18 cellular contexts compared by ENCODE assay signal in the genomic region with DNA sequence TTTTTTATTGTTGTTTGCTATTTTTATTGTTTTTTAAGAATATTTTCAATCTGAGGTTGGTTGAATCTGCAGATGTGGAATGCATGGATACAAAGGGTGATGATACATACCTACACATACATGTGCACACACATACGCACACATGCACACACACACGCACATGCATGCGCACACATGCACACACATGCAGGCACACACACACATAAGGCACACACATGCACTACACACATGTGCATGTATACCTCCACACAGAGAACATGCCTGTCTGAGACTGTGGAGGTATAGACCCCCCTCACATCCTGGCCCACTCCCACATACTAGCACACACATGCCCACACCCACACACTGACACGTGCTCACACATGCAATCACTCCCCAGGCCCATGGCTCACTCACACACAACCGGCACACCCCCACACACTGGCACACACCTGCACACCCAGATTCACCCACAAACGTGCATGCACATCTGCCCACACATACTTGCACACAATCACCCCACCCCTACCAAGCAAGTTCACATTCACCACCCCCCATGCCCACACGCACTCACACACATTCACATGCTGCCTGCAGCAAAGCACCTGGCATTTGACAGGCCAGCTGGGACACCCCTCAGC.
DNase-seq lines count a peak whose midpoint lies in the region; ATAC-seq, FAIRE-seq and TF ChIP-seq lines count a peak whose summit lies in the region.
"Had no signal": no experiment of that assay in that cellular context is flagged by ENCODE, and none has a peak within 500 bp of the region (broad histone marks: within the 10 kb centered on the region; RNA-seq: fewer than 3 reads in every experiment).

No MANE protein-coding gene starts in this region.

- H3K27me3 ChIP-seq in HepG2 (ENCODE audit: control insufficient read depth in 1 of 2, insufficient read depth in 2 of 2, low read length in 2 of 2) = peaks cover 6 to 22% of the 10 kb centered on the region in 2 experiments; a peak in 3 of 5 replicates
- no peaks in the 10 kb centered on the region for H3K27me3 ChIP-seq in right lobe of liver
- H3K27me3 ChIP-seq in bronchial epithelial cell (ENCODE audit: control insufficient read depth, insufficient read depth, low read length) = peaks cover 8% of the 10 kb centered on the region
- H3K27me3 ChIP-seq in neuronal stem cell (ENCODE audit: control insufficient read depth in 3 of 3, insufficient read depth in 3 of 3, low read depth in 1 of 3, low read length in 3 of 3) = peaks cover 0 to 5% (median 0%) of the 10 kb centered on the region in 3 experiments

- peak overlapping the region; percentile 31 for H3K18ac ChIP-seq in neuronal stem cell (ENCODE audit: low read length)

- TF ChIP-seq POLR2A in HepG2 (IDR thresholded peaks at IDR 0.05; ENCODE audit: insufficient read depth in 1 of 2, low read depth in 2 of 2, low read length in 2 of 2) (no peak), right lobe of liver (IDR thresholded peaks at IDR 0.05) (no peak)

- H2AFZ ChIP-seq in HepG2 (ENCODE audit: low read length) (no peak overlapping the region), neuronal stem cell (ENCODE audit: low read length) (no peak overlapping the region)

- peak overlapping the region; percentile 47 for H3K14ac ChIP-seq in neuronal stem cell (ENCODE audit: low read length)

- peak overlapping the region; percentile 45 for H3K23ac ChIP-seq in neuronal stem cell (ENCODE audit: low read depth, low read length, poor library complexity)

- DNase-seq in HepG2 (ENCODE audit: low spot score) (no peak), right lobe of liver (no peak), bronchial epithelial cell (ENCODE audit: low read depth) (no peak), neuronal stem cell (ENCODE audit: low spot score) (no peak), D341Med (ENCODE audit: low spot score) (no peak), DMS53 treated with DMSO at 0.1 percent for 48 hours (lab: John Stamatoyannopoulos, UW; ENCODE audit: unreplicated experiment) (no peak)
- DNase-seq in effector CD8-positive, alpha-beta T cell (lab: John Stamatoyannopoulos, UW) = no peak
- DNase-seq: CD4-positive, CD25-positive, alpha-beta regulatory T cell; DND-41; H9; KG1; NCI-H2029; NCI-H345; NCI-H82; SJCRH30 had no signal

- H3K4me3 ChIP-seq in HepG2 (replicated peaks in 1 of 3; ENCODE audit: insufficient read depth in 1 of 3, low read depth in 2 of 3, low read length in 3 of 3) (no peak overlapping the region), right lobe of liver (no peak overlapping the region), bronchial epithelial cell (ENCODE audit: low read depth, low read length) (no peak overlapping the region), neuronal stem cell (ENCODE audit: low read length in 2 of 2) (peak overlapping the region in 1 of 2 donors; percentile 72)
- H3K4me3 ChIP-seq: SJCRH30 had no signal

- no peak overlapping the region for H2BK12ac ChIP-seq in neuronal stem cell (ENCODE audit: low read length)

- H3K27ac ChIP-seq in HepG2 (ENCODE audit: extremely low read length, insufficient read depth, low read length) (no peak overlapping the region), right lobe of liver (no peak overlapping the region), neuronal stem cell (replicated peaks; ENCODE audit: low read length) (no peak overlapping the region)
- H3K27ac ChIP-seq: SJCRH30 had no signal

- H2AK5ac ChIP-seq in neuronal stem cell (ENCODE audit: low read depth, low read length) = peak overlapping the region; percentile 4

- intact Hi-C loops in HepG2 (cut with micrococcal nuclease; ENCODE audit: unreplicated experiment) = no loop called here
- intact Hi-C loops in right lobe of liver (cut with DNase I) = no loop called here

- H2BK5ac ChIP-seq in neuronal stem cell (ENCODE audit: low read length) = no peak overlapping the region

- H3K36me3 ChIP-seq in HepG2 (replicated peaks in 1 of 2; ENCODE audit: control insufficient read depth in 1 of 2, insufficient read depth in 2 of 2, low read length in 2 of 2) (no peaks in the 10 kb centered on the region), right lobe of liver (no peaks in the 10 kb centered on the region), bronchial epithelial cell (ENCODE audit: control insufficient read depth, insufficient read depth, low read length) (no peaks in the 10 kb centered on the region), neuronal stem cell (replicated peaks in 1 of 2; ENCODE audit: control insufficient read depth in 2 of 2, insufficient read depth in 2 of 2, low read length in 2 of 2) (no peaks in the 10 kb centered on the region)
- H3K36me3 ChIP-seq: SJCRH30 had no signal

- H4K20me1 ChIP-seq in HepG2 (ENCODE audit: insufficient read depth, low read length) = no peaks in the 10 kb centered on the region

- no peak for ATAC-seq in HepG2
- no peak for ATAC-seq in right lobe of liver
- ATAC-seq: Panc1 had no signal

- peak overlapping the region; percentile 49 for H2BK120ac ChIP-seq in neuronal stem cell (ENCODE audit: low read depth, low read length)

- BruUV-seq in HepG2 (replicated peaks; lab: Mats Ljungman, UMichigan) = no TSS peak

- H4K91ac ChIP-seq in neuronal stem cell (ENCODE audit: low read depth, low read length, poor library complexity) = no peak overlapping the region

- in situ Hi-C loops in HepG2 (cut with HindIII; ENCODE audit: extremely low pct_ligation_motif_present, low pct_unique_long_range_greater_than_20kb) = no loop called here

- H3K79me1 ChIP-seq in neuronal stem cell (ENCODE audit: low read depth, low read length) = peaks cover 4% of the 10 kb centered on the region

- POLR2A ChIA-PET in HepG2 (lab: Yijun Ruan, JAX) = no interaction called here

- peak overlapping the region; percentile 54 for H3K4ac ChIP-seq in neuronal stem cell (ENCODE audit: low read length)

- no peak overlapping the region for H4K8ac ChIP-seq in neuronal stem cell (ENCODE audit: low read depth, low read length)

- CTCF ChIA-PET in HepG2 (lab: Yijun Ruan, JAX; ENCODE audit: low intra/inter-chr PET ratio, low total read pairs) = no interaction called here

- H3K4me2 ChIP-seq in HepG2 (ENCODE audit: low read depth, low read length) (no peak overlapping the region), neuronal stem cell (ENCODE audit: insufficient read depth, low read length, poor library complexity, severe bottlenecking) (no peak overlapping the region)

- TF ChIP-seq RAD21 in HepG2 (CRISPR knock-in tag; IDR thresholded peaks at IDR 0.05) = no peak

- peak overlapping the region; percentile 56 for H2BK15ac ChIP-seq in neuronal stem cell (ENCODE audit: low read length)

- no peak for TF ChIP-seq CTCF in HepG2 (CRISPR knock-in tag; IDR thresholded peaks at IDR 0.05)
- TF ChIP-seq CTCF in right lobe of liver (IDR thresholded peaks at IDR 0.05) = no peak
- no peak for TF ChIP-seq CTCF in bronchial epithelial cell (IDR thresholded peaks at IDR 0.05; ENCODE audit: insufficient read depth, low read length, severe bottlenecking)

- peaks cover 33% of the 10 kb centered on the region for H3K4me1 ChIP-seq in HepG2 (ENCODE audit: insufficient read depth, low read length)
- H3K4me1 ChIP-seq in right lobe of liver = no peaks in the 10 kb centered on the region
- peaks cover 7% of the 10 kb centered on the region in 2 donors for H3K4me1 ChIP-seq in neuronal stem cell (ENCODE audit: control insufficient read depth in 2 of 2, insufficient read depth in 1 of 2, low read depth in 1 of 2, low read length in 2 of 2)

- 52% methylated on average over 7 of the region's 7 CpGs for WGBS in HepG2 (ENCODE audit: low lambda C conversion rate)
- 70% methylated on average over 5 of the region's 7 CpGs for WGBS in right lobe of liver (ENCODE audit: insufficient coverage, low coverage, low lambda C conversion rate, missing lambda C conversion rate)
- no CpG with 5 or more reads among the region's 7 CpGs for WGBS in neuronal stem cell (ENCODE audit: extremely low coverage in 2 of 2, insufficient read length in 2 of 2, insufficient replicate concordance in 1 of 2), 2 donors

- H3K9me3 ChIP-seq in HepG2 (ENCODE audit: low read length) = no peaks in the 10 kb centered on the region
- H3K9me3 ChIP-seq in right lobe of liver = no peaks in the 10 kb centered on the region
- H3K9me3 ChIP-seq in neuronal stem cell (replicated peaks in 1 of 2; ENCODE audit: control insufficient read depth in 2 of 2, insufficient read depth in 1 of 2, low read depth in 1 of 2, low read length in 2 of 2) = peaks cover 0 to 6% of the 10 kb centered on the region in 2 donors
- H3K9me3 ChIP-seq: SJCRH30 had no signal

- H3K79me2 ChIP-seq in HepG2 (ENCODE audit: insufficient read depth, low read length) = no peaks in the 10 kb centered on the region

- no peak overlapping the region for H3K9ac ChIP-seq in HepG2 (ENCODE audit: insufficient read depth, low read depth, low read length)
- peak overlapping the region; percentile 78 for H3K9ac ChIP-seq in neuronal stem cell (ENCODE audit: low read depth, low read length, poor library complexity)

- TF ChIP-seq EP300 in HepG2 (IDR thresholded peaks at IDR 0.05; ENCODE audit: low read depth in 2 of 2, low read length in 2 of 2) = no peak
- TF ChIP-seq EP300 in HepG2 (CRISPR knock-in tag; IDR thresholded peaks at IDR 0.05; ENCODE audit: borderline replicate concordance) = no peak

- FAIRE-seq in HepG2 (lab: Jason Lieb, UNC) (no peak), bronchial epithelial cell (lab: Jason Lieb, UNC) (peak; percentile 93)
- FAIRE-seq: A204.1, GM12891 had no signal

TF ChIP-seq in HepG2, 621 proteins besides CTCF, POLR2A, EP300 and RAD21:
- TF ChIP-seq MED8 (CRISPR knock-in tag; IDR thresholded peaks at IDR 0.05; ENCODE audit: insufficient replicate concordance) (no peak), SRY (CRISPR knock-in tag; IDR thresholded peaks at IDR 0.05) (no peak), ZNF317 (CRISPR knock-in tag; IDR thresholded peaks at IDR 0.05) (no peak), ZBTB1 (CRISPR knock-in tag; IDR thresholded peaks at IDR 0.05; ENCODE audit: borderline replicate concordance) (no peak), ZBTB20 (CRISPR knock-in tag; IDR thresholded peaks at IDR 0.05; ENCODE audit: borderline replicate concordance, low read depth) (no peak), ATF7 (IDR thresholded peaks at IDR 0.05) (no peak), ATF7 (CRISPR knock-in tag; IDR thresholded peaks at IDR 0.05) (no peak)
- TF ChIP-seq, protein P1, sequence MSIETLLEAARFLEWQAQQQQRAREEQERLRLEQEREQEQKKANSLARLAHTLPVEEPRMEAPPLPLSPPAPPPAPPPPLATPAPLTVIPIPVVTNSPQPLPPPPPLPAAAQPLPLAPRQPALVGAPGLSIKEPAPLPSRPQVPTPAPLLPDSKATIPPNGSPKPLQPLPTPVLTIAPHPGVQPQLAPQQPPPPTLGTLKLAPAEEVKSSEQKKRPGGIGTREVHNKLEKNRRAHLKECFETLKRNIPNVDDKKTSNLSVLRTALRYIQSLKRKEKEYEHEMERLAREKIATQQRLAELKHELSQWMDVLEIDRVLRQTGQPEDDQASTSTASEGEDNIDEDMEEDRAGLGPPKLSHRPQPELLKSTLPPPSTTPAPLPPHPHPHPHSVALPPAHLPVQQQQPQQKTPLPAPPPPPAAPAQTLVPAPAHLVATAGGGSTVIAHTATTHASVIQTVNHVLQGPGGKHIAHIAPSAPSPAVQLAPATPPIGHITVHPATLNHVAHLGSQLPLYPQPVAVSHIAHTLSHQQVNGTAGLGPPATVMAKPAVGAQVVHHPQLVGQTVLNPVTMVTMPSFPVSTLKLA (IDR thresholded peaks at IDR 0.05) = peak; percentile 89
